In the genomic region with DNA sequence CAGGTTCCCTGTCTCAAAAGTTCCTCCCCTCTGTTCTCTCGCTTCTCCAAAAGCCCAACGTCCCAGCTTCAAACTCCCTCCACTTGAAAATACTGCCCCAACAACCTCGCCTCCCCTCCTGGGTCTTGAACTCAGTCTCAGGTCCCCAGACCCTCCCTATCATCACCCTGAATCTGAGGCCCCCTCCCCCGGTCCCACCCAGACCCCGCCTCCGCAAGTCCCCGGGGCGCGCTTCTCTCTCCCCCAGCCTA, we compare ENCODE assay signal across 8 cellular contexts. TPM values are rescaled to one million over a fixed set of nuclear protein-coding genes. Genes with fewer than 3 reads are reported as not detected.
DNase-seq lines count a peak whose midpoint lies in the region; ATAC-seq and TF ChIP-seq lines count a peak whose summit lies in the region.

No MANE protein-coding gene starts in this region.

- H3K4me3 ChIP-seq in HFF-Myc (replicated peaks; ENCODE audit: low read depth, low read length) (peak overlapping the region; percentile 95), WERI-Rb-1 (ENCODE audit: low read depth, low read length) (peak overlapping the region; percentile 99), psoas muscle (peak overlapping the region; percentile 98)

- H3K4me3 Mint-ChIP-seq in CD14-positive monocyte, result peak overlapping the region; percentile 100

- POLR2A ChIA-PET in GM10248 (lab: Yijun Ruan, JAX), result interaction anchor here (0.6 to 4.3 kb wide), 6 partner anchors 17 to 79 kb away, joined by 3 to 28 read pairs (median 9); a partner anchor contains a TSS

- H3K27me3 ChIP-seq in WERI-Rb-1 (ENCODE audit: insufficient read depth, low read depth, severe bottlenecking) (no peaks in the 10 kb centered on the region), foreskin keratinocyte (no peaks in the 10 kb centered on the region), psoas muscle (ENCODE audit: insufficient read depth in 3 of 3, low read length in 2 of 3) (no peaks in the 10 kb centered on the region)

- peak overlapping the region; percentile 93 for H3K27ac ChIP-seq in WERI-Rb-1
- H3K27ac ChIP-seq in foreskin keratinocyte, result peak overlapping the region; percentile 55
- peak overlapping the region; percentile 100 for H3K27ac ChIP-seq in psoas muscle

- peaks cover 0 to 3% (median 2%) of the 10 kb centered on the region in 7 donors for H3K9me3 Mint-ChIP-seq in CD14-positive monocyte

- H3K4me1 Mint-ChIP-seq in CD14-positive monocyte, result peaks cover 27% of the 10 kb centered on the region

- H3K4me1 ChIP-seq in foreskin keratinocyte (peaks cover 9% of the 10 kb centered on the region), psoas muscle (peaks cover 23% of the 10 kb centered on the region)

- intact Hi-C loops in CD14-positive monocyte (cut with micrococcal nuclease) (loop anchor here (1.0 to 5.0 kb wide), 5 partner anchors 18 to 157 kb away; a partner anchor contains a TSS), psoas muscle (cut with DNase I) (loop anchor here (1.0 to 5.0 kb wide), 3 partner anchors 20 to 97 kb away; a partner anchor contains a TSS)

- DNase-seq in CD14-positive monocyte (ENCODE audit: low spot score), result no peak
- DNase-seq in HFF-Myc (ENCODE audit: extremely low read depth, low read depth), result no peak
- no peak for DNase-seq in WERI-Rb-1
- peak in 1 of 2 donors; percentile 32 for DNase-seq in foreskin keratinocyte
- DNase-seq in psoas muscle, result no peak
- DNase-seq in effector CD8-positive, alpha-beta T cell (lab: John Stamatoyannopoulos, UW), result no peak
- no peak for DNase-seq in GM10248 (ENCODE audit: extremely low spot score)

- H3K36me3 ChIP-seq in WERI-Rb-1, result peaks cover 16% of the 10 kb centered on the region
- peaks cover 8 to 45% of the 10 kb centered on the region in 2 donors for H3K36me3 ChIP-seq in psoas muscle (ENCODE audit: insufficient read depth in 1 of 2, low read depth in 1 of 2)

- CTCF ChIA-PET in GM10248 (lab: Yijun Ruan, JAX), result interaction anchor here (1.4 to 4.2 kb wide), 5 partner anchors 9 to 23 kb away, joined by 5 to 27 read pairs (median 12); a partner anchor contains a TSS

- peaks cover 44 to 55% of the 10 kb centered on the region in 2 donors for H3K36me3 Mint-ChIP-seq in CD14-positive monocyte

- peak overlapping the region; percentile 97 to 100 (median 98) for H3K27ac Mint-ChIP-seq in CD14-positive monocyte

- TF ChIP-seq CTCF in CD14-positive monocyte (IDR thresholded peaks at IDR 0.05) (no peak), HFF-Myc (IDR thresholded peaks at IDR 0.05; ENCODE audit: low read depth, low read length, missing control alignments) (no peak), WERI-Rb-1 (IDR thresholded peaks at IDR 0.05; ENCODE audit: low read depth, low read length) (no peak), foreskin keratinocyte (conservative IDR thresholded peaks at IDR 0.05) (no peak), psoas muscle (IDR thresholded peaks at IDR 0.05) (no peak), GM10248 (IDR thresholded peaks at IDR 0.05; ENCODE audit: control extremely low read depth, extremely low read depth, low read depth, missing control alignments) (no peak)

- ATAC-seq in foreskin keratinocyte (no peak), psoas muscle (peak in 3 of 4 donors; percentile 5 to 15 (median 9)), GM18907 (IDR thresholded peaks at IDR 0.05; ENCODE audit: unreplicated experiment) (no peak)

- H3K27me3 Mint-ChIP-seq in CD14-positive monocyte (ENCODE audit: low read depth in 3 of 3), result peaks cover 0 to 1% (median 0%) of the 10 kb centered on the region in 3 donors

- H3K9me3 ChIP-seq in WERI-Rb-1 (ENCODE audit: severe bottlenecking) (no peaks in the 10 kb centered on the region), psoas muscle (no peaks in the 10 kb centered on the region)

- 0 to 2% (median 0%) methylated on average over 9 of the region's 9 CpGs for WGBS in psoas muscle, 3 donors

RNA-seq across cellular contexts. Expression of a gene that starts 0.3 kb away (rescaled TPM):
- polyA plus RNA-seq in CD14-positive monocyte (10 to 100 TPM; 30.4 to 49.4 TPM), foreskin keratinocyte (22.3 and 24.1 TPM in 2 replicates), psoas muscle (10 to 100 TPM; 12.7 to 30.0 (median 13.8) TPM)
- total RNA-seq in foreskin keratinocyte (23.3 and 29.6 TPM in 2 replicates), psoas muscle (10 to 100 TPM; 16.0 to 29.0 (median 26.0) TPM)

RNA-seq across cellular contexts. Expression of a gene that starts 18.1 kb away (rescaled TPM):
- polyA plus RNA-seq in CD14-positive monocyte (10 to 100 TPM; 21.0 to 21.6 TPM), foreskin keratinocyte (15.6 and 19.8 TPM in 2 replicates), psoas muscle (10 to 100 TPM; 10.7 to 88.7 (median 17.3) TPM)
- total RNA-seq in foreskin keratinocyte (12.4 and 14.3 TPM in 2 replicates), psoas muscle (10 to 100 TPM; 10.5 to 24.0 (median 20.2) TPM)

RNA-seq across cellular contexts. Expression of a gene that starts 21.7 kb away (rescaled TPM):
- polyA plus RNA-seq in CD14-positive monocyte (100 to 1,000 TPM; 601 to 625 TPM), foreskin keratinocyte (101 and 124 TPM in 2 replicates), psoas muscle (100 to 1,000 TPM; 167 to 204 (median 172) TPM)
- total RNA-seq in foreskin keratinocyte (75.3 and 79.6 TPM in 2 replicates), psoas muscle (100 to 1,000 TPM in 2 of 4 donors, 10 to 100 TPM in 2; 74.1 to 189 (median 114) TPM)

RNA-seq across cellular contexts. Expression of a gene that starts 22.9 kb away (rescaled TPM):
- polyA plus RNA-seq in CD14-positive monocyte (not detected), foreskin keratinocyte (0.51 and 0.52 TPM in 2 replicates), psoas muscle (1 to 10 TPM in 2 of 3 donors, under 1 TPM in 1; 0.66 to 2.9 (median 2.8) TPM)
- total RNA-seq in foreskin keratinocyte (0.56 and 0.92 TPM in 2 replicates), psoas muscle (1 to 10 TPM; 1.8 to 4.7 (median 2.8) TPM)

RNA-seq across cellular contexts. Expression of a gene that starts 30.7 kb away (rescaled TPM):
- under 1 TPM in 1 of 2 donors, not detected in 1; 0.13 TPM for polyA plus RNA-seq in CD14-positive monocyte
- 0.95 TPM in 2 replicates for total RNA-seq in foreskin keratinocyte
- 0.53 and 0.77 TPM in 2 replicates for polyA plus RNA-seq in foreskin keratinocyte
- total RNA-seq in psoas muscle, result 1 to 10 TPM; 1.4 to 3.3 (median 2.8) TPM
- polyA plus RNA-seq in psoas muscle, result 1 to 10 TPM; 1.9 to 2.1 (median 2.1) TPM

Comparison
In these comparisons a context has a peak if more than half of its experiments do, and no peak if none do; other contexts are left out.
1. ATAC-seq: peak in psoas muscle (3 of 4); none in foreskin keratinocyte (single experiment) and GM18907 (single experiment).
2. Peak in every context shown above with its lines, with median percentiles within 50 percentile points of each other: H3K4me3 ChIP-seq and H3K27ac ChIP-seq.